24 cellular contexts compared by ENCODE assay signal in genomic region chr6:20236344-20236743, GRCh38. TPM values are rescaled to one million over a fixed set of nuclear protein-coding genes. Genes with fewer than 3 reads are reported as not detected.
DNase-seq lines count a peak whose midpoint lies in the region; ATAC-seq, FAIRE-seq and TF ChIP-seq lines count a peak whose summit lies in the region.
"Had no signal": no experiment of that assay in that cellular context is flagged by ENCODE, and none has a peak within 500 bp of the region (broad histone marks: within the 10 kb centered on the region; RNA-seq: fewer than 3 reads in every experiment).

No MANE protein-coding gene starts in this region.

- no peaks in the 10 kb centered on the region for H3K36me3 ChIP-seq in CD8-positive, alpha-beta memory T cell (ENCODE audit: insufficient read depth, low read length)
- H3K36me3 ChIP-seq in HCT116 (ENCODE audit: control insufficient read depth in 1 of 2, insufficient read depth in 2 of 2, low read length in 2 of 2) = no peaks in the 10 kb centered on the region
- no peaks in the 10 kb centered on the region for H3K36me3 ChIP-seq in GM12878 (ENCODE audit: control insufficient read depth in 2 of 2, insufficient read depth in 2 of 2, low read length in 1 of 2)

- no peak for TF ChIP-seq CTCF in HCT116 (IDR thresholded peaks at IDR 0.05 in 2 of 3, conservative IDR thresholded peaks at IDR 0.05 in 1 of 3; ENCODE audit: borderline replicate concordance in 1 of 3, insufficient read depth in 1 of 3, low read depth in 2 of 3, low read length in 2 of 3)
- TF ChIP-seq CTCF in GM12878 (IDR thresholded peaks at IDR 0.05 in 2 of 3, conservative IDR thresholded peaks at IDR 0.05 in 1 of 3; ENCODE audit: control insufficient read depth in 2 of 3, extremely low read depth in 1 of 3, insufficient read depth in 1 of 3, low read depth in 3 of 3, low read length in 3 of 3) = no peak

- no peak for FAIRE-seq in GM12878 (lab: Jason Lieb, UNC)
- FAIRE-seq: GM12891, HepG2, K562 had no signal

- no peak overlapping the region for H3K27ac ChIP-seq in CD8-positive, alpha-beta memory T cell (ENCODE audit: low read depth, low read length)
- H3K27ac ChIP-seq in HCT116 (ENCODE audit: low read depth, low read length) = no peak overlapping the region
- no peak overlapping the region for H3K27ac ChIP-seq in GM12878 (ENCODE audit: control insufficient read depth, insufficient read depth)
- H3K27ac ChIP-seq: HL-60 had no signal

- peak overlapping the region; percentile 71 for H2AFZ ChIP-seq in HCT116 (ENCODE audit: low read depth, low read length, poor library complexity, severe bottlenecking)
- no peak overlapping the region for H2AFZ ChIP-seq in GM12878 (ENCODE audit: control insufficient read depth, low read depth, low read length)

- ATAC-seq in HCT116 (no peak), GM12878 (peak; percentile 63)
- ATAC-seq in stimulated activated effector memory CD8-positive, alpha-beta T cell treated with anti-CD3 and anti-CD28 coated beads, Interleukin-12 subunit alpha, Interleukin-12 subunit beta, amount 100 ng/mL, for 72 hours = peak; percentile 55
- ATAC-seq: K562, Panc1 had no signal

- peak in 1 of 5 donors; percentile 14 for DNase-seq in CD8-positive, alpha-beta memory T cell
- DNase-seq in HCT116 (ENCODE audit: low read depth, low spot score) (no peak), GM12878 (ENCODE audit: low read depth, low spot score) (no peak), NOMO-1 treated with DMSO at 0.1 percent for 48 hours (lab: John Stamatoyannopoulos, UW; ENCODE audit: unreplicated experiment) (no peak), iPS-NIHi11 (ENCODE audit: low spot score) (no peak), putamen (ENCODE audit: low spot score) (no peak)
- DNase-seq in stimulated activated effector memory CD8-positive, alpha-beta T cell treated with anti-CD3 and anti-CD28 coated beads, Interleukin-12 subunit alpha, Interleukin-12 subunit beta, amount 100 ng/mL, for 72 hours (ENCODE audit: low spot score in 2 of 2) = no peak
- no peak for DNase-seq in stimulated activated naive CD4-positive, alpha-beta T cell (lab: John Stamatoyannopoulos, UW)
- DNase-seq: 8988T, AML-193, C1 segment of cervical spinal cord, DMS79, NCI-H1092, NCI-H1436, NCI-H187 treated with DMSO at 0.1 percent for 48 hours, NCI-H2107, NCI-H446 treated with DMSO at 0.1 percent for 48 hours, SIG-M5, SK-N-SH had no signal

- TF ChIP-seq POLR2A in HCT116 (IDR thresholded peaks at IDR 0.05; ENCODE audit: borderline replicate concordance, extremely low read depth, insufficient read depth, insufficient read length) (no peak), GM12878 (IDR thresholded peaks at IDR 0.05; ENCODE audit: low read depth, low read length) (no peak)

- H4K20me1 ChIP-seq in HCT116 (ENCODE audit: insufficient read depth) (no peaks in the 10 kb centered on the region), GM12878 (ENCODE audit: control insufficient read depth, insufficient read depth) (no peaks in the 10 kb centered on the region)

- H3K4me1 Mint-ChIP-seq in CD8-positive, alpha-beta memory T cell = peaks cover 19 to 31% (median 24%) of the 10 kb centered on the region in 3 donors
- peaks cover 23% of the 10 kb centered on the region for H3K4me1 Mint-ChIP-seq in stimulated activated effector memory CD8-positive, alpha-beta T cell treated with anti-CD3 and anti-CD28 coated beads, Interleukin-12 subunit alpha, Interleukin-12 subunit beta, amount 100 ng/mL, for 72 hours

- no TSS peak for BruUV-seq in HCT116 (replicated peaks; lab: Mats Ljungman, UMichigan)
- BruUV-seq in GM12878 (replicated peaks; lab: Mats Ljungman, UMichigan) = no TSS peak

- POLR2A ChIA-PET in CD8-positive, alpha-beta memory T cell (lab: Charles Lee) = no interaction called here
- POLR2A ChIA-PET in HCT116 (lab: Charles Lee) (no interaction called here), GM12878 (lab: Charles Lee) (interaction anchor here (0.5 to 1.1 kb wide), 2 partner anchors 26 to 175 kb away, joined by 3 read pairs; no protein-coding TSS in a partner anchor)

- H3K4me2 ChIP-seq in HCT116 (ENCODE audit: low read length) (peak overlapping the region; percentile 55), GM12878 (ENCODE audit: control insufficient read depth, insufficient read depth) (no peak overlapping the region)
- H3K4me2 ChIP-seq: SK-N-SH had no signal

- no peaks in the 10 kb centered on the region for H3K27me3 ChIP-seq in CD8-positive, alpha-beta memory T cell (ENCODE audit: insufficient read depth, low read length, poor library complexity, severe bottlenecking)
- H3K27me3 ChIP-seq in HCT116 (ENCODE audit: insufficient read depth, low read length) (no peaks in the 10 kb centered on the region), GM12878 (replicated peaks in 1 of 2; ENCODE audit: control insufficient read depth in 2 of 2, insufficient read depth in 2 of 2, low read length in 1 of 2) (no peaks in the 10 kb centered on the region)

- no peaks in the 10 kb centered on the region for H3K27me3 Mint-ChIP-seq in CD8-positive, alpha-beta memory T cell

- H3K9me3 Mint-ChIP-seq in CD8-positive, alpha-beta memory T cell = no peaks in the 10 kb centered on the region
- H3K9me3 Mint-ChIP-seq in stimulated activated effector memory CD8-positive, alpha-beta T cell treated with anti-CD3 and anti-CD28 coated beads, Interleukin-12 subunit alpha, Interleukin-12 subunit beta, amount 100 ng/mL, for 72 hours = no peaks in the 10 kb centered on the region

- peak overlapping the region in 4 of 7 donors; percentile 10 to 80 (median 67) for H3K4me3 Mint-ChIP-seq in CD8-positive, alpha-beta memory T cell
- H3K4me3 Mint-ChIP-seq in stimulated activated effector memory CD8-positive, alpha-beta T cell treated with anti-CD3 and anti-CD28 coated beads, Interleukin-12 subunit alpha, Interleukin-12 subunit beta, amount 100 ng/mL, for 72 hours = no peak overlapping the region

- H3K9ac ChIP-seq in HCT116 (ENCODE audit: low read length) (peak overlapping the region; percentile 9; the same call in 1 of the 2 replicates), GM12878 (ENCODE audit: control insufficient read depth, insufficient read depth, low read length) (no peak overlapping the region)
- H3K9ac ChIP-seq: SK-N-SH had no signal

- intact Hi-C loops in HCT116 (cut with micrococcal nuclease) = no loop called here
- intact Hi-C loops in GM12878 (cut with micrococcal nuclease; ENCODE audit: unreplicated experiment) = no loop called here

- CTCF ChIA-PET in CD8-positive, alpha-beta memory T cell (lab: Charles Lee) = interaction anchor here (1.3 to 1.6 kb wide), 2 partner anchors 109 to 301 kb away, joined by 3 to 4 read pairs; no protein-coding TSS in a partner anchor
- CTCF ChIA-PET in HCT116 (lab: Charles Lee) = no interaction called here
- CTCF ChIA-PET in GM12878 (lab: Yijun Ruan, JAX) = no interaction called here

- H3K36me3 Mint-ChIP-seq in CD8-positive, alpha-beta memory T cell = no peaks in the 10 kb centered on the region
- H3K36me3 Mint-ChIP-seq in stimulated activated effector memory CD8-positive, alpha-beta T cell treated with anti-CD3 and anti-CD28 coated beads, Interleukin-12 subunit alpha, Interleukin-12 subunit beta, amount 100 ng/mL, for 72 hours = no peaks in the 10 kb centered on the region

- in situ Hi-C loops in GM12878 (cut with MboI) = no loop called here

- 60% methylated on average over 3 of the region's 3 CpGs for WGBS in GM12878 (ENCODE audit: insufficient coverage, insufficient replicate concordance, low lambda C conversion rate, missing lambda C conversion rate)

- H3K79me2 ChIP-seq in HCT116 (ENCODE audit: insufficient read depth, low read length) (no peaks in the 10 kb centered on the region), GM12878 (ENCODE audit: control insufficient read depth, insufficient read depth, low read length) (no peaks in the 10 kb centered on the region)

- TF ChIP-seq RAD21 in HCT116 (IDR thresholded peaks at IDR 0.05; ENCODE audit: low read depth) = no peak
- no peak for TF ChIP-seq RAD21 in GM12878 (IDR thresholded peaks at IDR 0.05; ENCODE audit: insufficient read depth, low read depth, low read length)

- RAD21 ChIA-PET in HCT116 (lab: Charles Lee; ENCODE audit: low non-redundant PET in 1 of 2, low total read pairs in 2 of 2, uncharacterized antibody in 2 of 2, unreplicated experiment in 2 of 2) = no interaction called here
- RAD21 ChIA-PET in GM12878 (lab: Charles Lee; ENCODE audit: unreplicated experiment) = no interaction called here

- peak overlapping the region; percentile 32 to 96 (median 76) for H3K27ac Mint-ChIP-seq in CD8-positive, alpha-beta memory T cell
- no peak overlapping the region for H3K27ac Mint-ChIP-seq in stimulated activated effector memory CD8-positive, alpha-beta T cell treated with anti-CD3 and anti-CD28 coated beads, Interleukin-12 subunit alpha, Interleukin-12 subunit beta, amount 100 ng/mL, for 72 hours

- H3K4me3 ChIP-seq in CD8-positive, alpha-beta memory T cell (ENCODE audit: low read length) = no peak overlapping the region
- no peak overlapping the region for H3K4me3 ChIP-seq in HCT116 (replicated peaks in 1 of 2; ENCODE audit: low read depth in 1 of 2, low read length in 2 of 2)
- no peak overlapping the region for H3K4me3 ChIP-seq in GM12878
- H3K4me3 ChIP-seq: K562 had no signal

- peaks cover 8% of the 10 kb centered on the region for H3K4me1 ChIP-seq in CD8-positive, alpha-beta memory T cell (ENCODE audit: insufficient read depth, low read length)
- peaks cover 9 to 25% of the 10 kb centered on the region in 2 experiments; a peak in 3 of 4 replicates for H3K4me1 ChIP-seq in HCT116 (ENCODE audit: control insufficient read depth in 1 of 2, insufficient read depth in 2 of 2, low read length in 2 of 2)
- no peaks in the 10 kb centered on the region for H3K4me1 ChIP-seq in GM12878 (ENCODE audit: control insufficient read depth, insufficient read depth, low read length)

- no peak for TF ChIP-seq EP300 in GM12878 (IDR thresholded peaks at IDR 0.05; ENCODE audit: borderline replicate concordance in 1 of 2, control insufficient read depth in 1 of 2, low read depth in 2 of 2, low read length in 2 of 2)

- H3K9me3 ChIP-seq in CD8-positive, alpha-beta memory T cell (ENCODE audit: low read length) = no peaks in the 10 kb centered on the region
- no peaks in the 10 kb centered on the region for H3K9me3 ChIP-seq in HCT116 (ENCODE audit: control insufficient read depth in 1 of 2, insufficient read depth in 1 of 2, low read depth in 1 of 2, low read length in 2 of 2)
- H3K9me3 ChIP-seq in GM12878 (replicated peaks; ENCODE audit: control insufficient read depth, insufficient read depth, low read length) = no peaks in the 10 kb centered on the region
- H3K9me3 ChIP-seq: SK-N-SH had no signal

- SMC1A ChIA-PET in GM12878 (lab: Charles Lee; ENCODE audit: uncharacterized antibody, unreplicated experiment) = interaction anchor here (0.9 to 1.5 kb wide), 5 partner anchors 10 to 297 kb away, joined by 3 to 4 read pairs (median 3); no protein-coding TSS in a partner anchor

- no peaks in the 10 kb centered on the region for H3K9me2 ChIP-seq in HCT116 (ENCODE audit: insufficient read depth)
- H3K9me2 ChIP-seq: SK-N-SH had no signal

RNA-seq across cellular contexts. Expression of gene MBOAT1, which starts 24.1 kb away (rescaled TPM):
- 10 to 100 TPM; 11.6 to 12.5 TPM for total RNA-seq in CD8-positive, alpha-beta memory T cell
- 3.2 TPM for polyA plus RNA-seq in CD8-positive, alpha-beta memory T cell
- total RNA-seq in HCT116 (2021; ENCODE audit: unreplicated experiment) = 11.7 TPM
- polyA plus RNA-seq in HCT116 (2012) = 6.0 and 6.5 TPM in 2 replicates
- 52.4 and 54.2 TPM in 2 replicates for total RNA-seq in GM12878 (2013; cell fraction: nucleolus; rRNA removed)
- total RNA-seq in GM12878 (2014; rRNA removed) = 21.0 and 22.7 TPM in 2 replicates
- 17.0 and 17.2 TPM in 2 replicates for total RNA-seq in GM12878 (2014; rRNA removed; fragmentation: Illumina TruSeq; extraction: Trizol)
- 18.2 and 19.3 TPM in 2 replicates for total RNA-seq in GM12878 (2021)
- polyA plus RNA-seq in GM12878 (2011; ENCODE audit: low read depth) = 7.0 TPM
- 13.9 and 16.1 TPM in 2 replicates for polyA plus RNA-seq in GM12878 (2011; rRNA removed)
- 9.0 and 11.4 TPM in 2 replicates for polyA plus RNA-seq in GM12878 (2011; cell fraction: cytosol; rRNA removed)
- 17.9 and 22.1 TPM in 2 replicates for polyA plus RNA-seq in GM12878 (2011; cell fraction: nucleus; rRNA removed)
- 6.3 and 9.0 TPM in 2 replicates for polyA plus RNA-seq in GM12878 (2012)
- 13.3 and 20.8 TPM in 2 replicates for polyA plus RNA-seq in GM12878 (2014; fragmentation: Illumina TruSeq; extraction: Trizol)
- under 1 TPM; 0.39 to 0.44 TPM for polyA plus RNA-seq in GM12878 (2014; fragmentation: Nextera tagmentation; extraction: Ambion mirVana)
- polyA plus RNA-seq in GM12878 (2014; rRNA removed) = 7.6 and 9.9 TPM in 2 replicates
- polyA plus RNA-seq in GM12878 (2016; fragmentation: Nextera tagmentation; extraction: Ambion mirVana) = 1 to 10 TPM; 4.6 to 7.7 TPM
- polyA minus RNA-seq in GM12878 (2011; rRNA and poly(A)+ RNA removed) = 33.9 and 34.7 TPM in 2 replicates
- 17.2 and 17.4 TPM in 2 replicates for polyA minus RNA-seq in GM12878 (2011; cell fraction: cytosol; rRNA and poly(A)+ RNA removed)
- polyA minus RNA-seq in GM12878 (2011; cell fraction: nucleus; rRNA and poly(A)+ RNA removed) = 17.4 and 22.4 TPM in 2 replicates
- total RNA-seq: HepG2 had no signal
- polyA plus RNA-seq: HepG2 had no signal
